Comparison of ENCODE assay signal across 16 cellular contexts in the genomic region with DNA sequence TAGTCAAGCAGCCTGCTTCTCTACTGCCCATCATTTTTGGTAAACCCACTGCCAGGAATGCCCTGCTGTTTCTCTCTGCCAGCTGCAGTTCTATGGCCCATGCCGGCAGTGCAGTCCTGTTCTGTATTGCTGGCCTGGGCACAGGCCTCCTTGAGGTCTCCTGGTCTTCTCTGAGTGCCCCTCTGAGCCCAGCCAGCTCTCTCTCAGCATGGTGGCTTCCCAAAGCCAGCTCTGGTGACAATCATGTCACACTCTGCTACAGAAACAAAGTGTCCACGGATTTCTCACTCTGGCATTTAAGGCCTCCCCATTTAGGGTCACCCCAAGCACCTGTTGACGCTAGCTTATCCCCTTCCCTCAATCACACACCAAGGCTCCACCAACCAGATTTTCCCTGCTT. TPM values are rescaled to one million over a fixed set of nuclear protein-coding genes. Genes with fewer than 3 reads are reported as not detected.
DNase-seq lines count a peak whose midpoint lies in the region; ATAC-seq and TF ChIP-seq lines count a peak whose summit lies in the region.
"Had no signal": no experiment of that assay in that cellular context is flagged by ENCODE, and none has a peak within 500 bp of the region (broad histone marks: within the 10 kb centered on the region; RNA-seq: fewer than 3 reads in every experiment).

No MANE protein-coding gene starts in this region.

- DNase-seq in esophagus muscularis mucosa (ENCODE audit: extremely low spot score) (peak; percentile 75), cardiac septum (ENCODE audit: low spot score) (peak; percentile 60), left ventricle myocardium inferior (no peak), neural crest cell (ENCODE audit: low read depth, low spot score) (no peak), mesendoderm (no peak), erythroblast (lab: John Stamatoyannopoulos, UW) (no peak)
- DNase-seq: 8988T; CD4-positive, alpha-beta memory T cell; DMS153; DMS79; GDM1; H9 had no signal

- no peak for TF ChIP-seq EP300 in esophagus muscularis mucosa (IDR thresholded peaks at IDR 0.05)

- no peaks in the 10 kb centered on the region for H3K9me3 Mint-ChIP-seq in neural crest cell
- H3K9me3 Mint-ChIP-seq: CD14-positive monocyte; CD4-positive, alpha-beta memory T cell; H9 had no signal

- H3K4me1 ChIP-seq in esophagus muscularis mucosa = peaks cover 0 to 4% (median 0%) of the 10 kb centered on the region in 4 donors
- H3K4me1 ChIP-seq in left ventricle myocardium inferior = peaks cover 25% of the 10 kb centered on the region
- no peaks in the 10 kb centered on the region for H3K4me1 ChIP-seq in mesendoderm (ENCODE audit: control insufficient read depth, low read depth, low read length)

- H2BK120ac ChIP-seq in mesendoderm (ENCODE audit: low read depth, low read length) = no peak overlapping the region

- no peaks in the 10 kb centered on the region for H3K79me2 ChIP-seq in mesendoderm (ENCODE audit: control insufficient read depth, insufficient read depth, low read length)

- no peak overlapping the region for H3K4me3 Mint-ChIP-seq in neural crest cell
- H3K4me3 Mint-ChIP-seq: CD14-positive monocyte; CD4-positive, alpha-beta memory T cell; H9 had no signal

- peak overlapping the region; percentile 32 for H3K27ac Mint-ChIP-seq in neural crest cell (ENCODE audit: unreplicated experiment)
- H3K27ac Mint-ChIP-seq: CD14-positive monocyte, H9 had no signal

- H3K36me3 Mint-ChIP-seq in neural crest cell (ENCODE audit: low read depth) = peaks cover 11% of the 10 kb centered on the region

- no peaks in the 10 kb centered on the region for H3K79me1 ChIP-seq in mesendoderm (ENCODE audit: low read length)

- no peak overlapping the region for H3K56ac ChIP-seq in mesendoderm (ENCODE audit: low read length)

- intact Hi-C loops in esophagus muscularis mucosa (cut with DNase I) (no loop called here), cardiac septum (cut with DNase I) (no loop called here), left ventricle myocardium inferior (cut with micrococcal nuclease) (no loop called here)

- no peaks in the 10 kb centered on the region for H3K27me3 ChIP-seq in esophagus muscularis mucosa
- H3K27me3 ChIP-seq in left ventricle myocardium inferior (ENCODE audit: low read depth) = no peaks in the 10 kb centered on the region
- H3K27me3 ChIP-seq in mesendoderm (ENCODE audit: insufficient read depth, low read length, poor library complexity) = no peaks in the 10 kb centered on the region
- H3K27me3 ChIP-seq: BLaER1 had no signal

- H3K4ac ChIP-seq in mesendoderm (ENCODE audit: low read depth, low read length) = no peak overlapping the region

- H4K5ac ChIP-seq in mesendoderm (ENCODE audit: low read length) = no peak overlapping the region

- H3K27ac ChIP-seq in esophagus muscularis mucosa (replicated peaks in 1 of 4) = no peak overlapping the region
- H3K27ac ChIP-seq in left ventricle myocardium inferior (replicated peaks) = peak overlapping the region; percentile 72
- H3K27ac ChIP-seq in mesendoderm (ENCODE audit: low read depth, low read length) = no peak overlapping the region
- H3K27ac ChIP-seq: BLaER1 had no signal

- TF ChIP-seq POLR2A in esophagus muscularis mucosa (IDR thresholded peaks at IDR 0.05; ENCODE audit: low read depth) = no peak
- no peak for TF ChIP-seq POLR2A in erythroblast (IDR thresholded peaks at IDR 0.05; ENCODE audit: low read length)

- no peak overlapping the region for H3K18ac ChIP-seq in mesendoderm (ENCODE audit: low read length)

- ATAC-seq in HG02852 (IDR thresholded peaks at IDR 0.05; ENCODE audit: unreplicated experiment) (no peak), GM19023 (IDR thresholded peaks at IDR 0.05; ENCODE audit: unreplicated experiment) (no peak)

- no peak overlapping the region for H3K9ac ChIP-seq in mesendoderm (ENCODE audit: low read length)
- H3K9ac ChIP-seq: BLaER1 had no signal

- TF ChIP-seq CTCF in esophagus muscularis mucosa (IDR thresholded peaks at IDR 0.05) (no peak), left ventricle myocardium inferior (IDR thresholded peaks at IDR 0.05; ENCODE audit: borderline replicate concordance) (no peak), neural crest cell (conservative IDR thresholded peaks at IDR 0.05) (no peak)

- H4K8ac ChIP-seq in mesendoderm (ENCODE audit: low read depth, low read length) = no peak overlapping the region

- no peaks in the 10 kb centered on the region for H3K27me3 Mint-ChIP-seq in neural crest cell (ENCODE audit: low read depth)

- no peak overlapping the region for H2BK15ac ChIP-seq in mesendoderm (replicated peaks; ENCODE audit: low read depth)

- WGBS in esophagus muscularis mucosa = 86% methylated on average over 3 of the region's 3 CpGs
- no CpG with 5 or more reads among the region's 3 CpGs for WGBS in mesendoderm (ENCODE audit: extremely low coverage, insufficient coverage, low lambda C conversion rate)

- no peak overlapping the region for H2BK5ac ChIP-seq in mesendoderm (ENCODE audit: low read length)

- no peak overlapping the region for H3K23ac ChIP-seq in mesendoderm (ENCODE audit: low read length)

- H3K4me1 Mint-ChIP-seq in neural crest cell = no peaks in the 10 kb centered on the region
- H3K4me1 Mint-ChIP-seq: CD14-positive monocyte; CD4-positive, alpha-beta memory T cell had no signal

- H3K4me3 ChIP-seq in esophagus muscularis mucosa (no peak overlapping the region), left ventricle myocardium inferior (no peak overlapping the region), mesendoderm (ENCODE audit: low read length) (no peak overlapping the region)
- H3K4me3 ChIP-seq: BLaER1 had no signal

- H3K9me3 ChIP-seq in esophagus muscularis mucosa (no peaks in the 10 kb centered on the region), left ventricle myocardium inferior (replicated peaks) (no peaks in the 10 kb centered on the region)
- H3K9me3 ChIP-seq: BLaER1 had no signal

- H3K4me2 ChIP-seq in mesendoderm (ENCODE audit: low read length) = no peak overlapping the region

- peaks cover 3 to 46% (median 20%) of the 10 kb centered on the region in 4 donors for H3K36me3 ChIP-seq in esophagus muscularis mucosa
- H3K36me3 ChIP-seq in left ventricle myocardium inferior = peaks cover 17% of the 10 kb centered on the region
- no peaks in the 10 kb centered on the region for H3K36me3 ChIP-seq in mesendoderm (ENCODE audit: control insufficient read depth, insufficient read depth, low read length)

- H2AK5ac ChIP-seq in mesendoderm (ENCODE audit: low read length) = no peak overlapping the region

RNA-seq across cellular contexts. Expression of gene SRPRB, which starts 24.5 kb away (rescaled TPM):
- 10 to 100 TPM; 11.2 to 28.2 (median 18.5) TPM for total RNA-seq in esophagus muscularis mucosa
- total RNA-seq in cardiac septum = 27.6 TPM
- total RNA-seq in left ventricle myocardium inferior = 26.0 TPM
- 59.8 and 61.5 TPM in 2 replicates for total RNA-seq in neural crest cell
- polyA plus RNA-seq in mesendoderm (2013, experiment 1 of 2) = 23.6 TPM
- polyA plus RNA-seq in mesendoderm (2013, experiment 2 of 2) = 24.1 TPM

Comparison
In these comparisons a context has a peak if more than half of its experiments do, and no peak if none do; other contexts are left out.
1. DNase-seq: peak in esophagus muscularis mucosa (single experiment) and cardiac septum (single experiment); none in left ventricle myocardium inferior (single experiment), neural crest cell (single experiment), mesendoderm (single experiment) and erythroblast (0 of 2).